ENCODE assay signal across 17 cellular contexts in the genomic region with DNA sequence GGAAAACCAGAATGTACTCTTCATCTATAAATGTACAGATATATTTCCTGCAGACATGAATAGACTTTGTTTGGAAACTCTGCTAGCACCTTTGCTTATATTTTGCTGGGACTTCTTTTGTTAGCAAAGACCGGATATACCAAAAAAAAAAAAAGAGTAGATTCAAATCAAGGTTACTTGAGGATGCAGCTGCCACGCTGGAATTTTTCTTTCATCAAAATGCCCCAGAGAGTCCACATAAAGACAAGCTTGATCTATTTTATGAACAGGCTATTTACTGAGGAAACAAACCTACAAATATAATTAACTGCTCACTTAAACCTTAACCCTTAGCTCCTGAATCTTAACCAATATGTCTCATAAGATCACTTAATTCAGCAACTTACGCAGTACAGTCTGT.
"Had no signal": no experiment of that assay in that cellular context is flagged by ENCODE, and none has a peak within 500 bp of the region (broad histone marks: within the 10 kb centered on the region; RNA-seq: fewer than 3 reads in every experiment).

No MANE protein-coding gene starts in this region.

- H3K27me3 Mint-ChIP-seq: activated CD4-positive, alpha-beta T cell treated with anti-CD3 and anti-CD28 coated beads, Interleukin-2, amount 10 ng/mL, durations not matched to agents 7 days and 5 days; activated naive CD8-positive, alpha-beta T cell; stimulated activated memory B cell treated with anti-CD40 and anti-IgM and Interleukin-4, amounts not matched to agents 10 μg/mL and 1 μg/mL and 100 μg/mL, for 72 hours had no signal

- ATAC-seq: left colon; mucosa of descending colon; psoas muscle; right lobe of liver; stimulated activated memory B cell treated with anti-CD40 and anti-IgM and Interleukin-4, amounts not matched to agents 10 μg/mL and 1 μg/mL and 100 μg/mL, for 72 hours; WTC11 had no signal

- H3K27ac Mint-ChIP-seq: activated CD4-positive, alpha-beta T cell treated with anti-CD3 and anti-CD28 coated beads, Interleukin-2, amount 10 ng/mL, durations not matched to agents 7 days and 5 days; activated naive CD8-positive, alpha-beta T cell; activated T-helper 2 cell treated with anti-CD3 and anti-CD28 coated beads, Interferon-gamma antibody, Interleukin-2, Interleukin-4, amounts not matched to agents 10 μg/mL and 5 μg/mL and 100 μg/mL, durations not matched to agents 14 hours and 24 hours and 36 hours; nephron progenitor cell; stimulated activated memory B cell treated with anti-CD40 and anti-IgM and Interleukin-4, amounts not matched to agents 10 μg/mL and 1 μg/mL and 100 μg/mL, for 72 hours; WTC11 had no signal

- H3K4me3 Mint-ChIP-seq: activated CD4-positive, alpha-beta T cell treated with anti-CD3 and anti-CD28 coated beads, Interleukin-2, amount 10 ng/mL, durations not matched to agents 7 days and 5 days; activated naive CD8-positive, alpha-beta T cell; nephron progenitor cell; stimulated activated memory B cell treated with anti-CD40 and anti-IgM and Interleukin-4, amounts not matched to agents 10 μg/mL and 1 μg/mL and 100 μg/mL, for 72 hours; WTC11 had no signal

- H3K4me3 ChIP-seq: esophagus squamous epithelium, mucosa of descending colon, psoas muscle, right lobe of liver, spleen, transverse colon had no signal

- H3K4me1 ChIP-seq: right lobe of liver had no signal

- DNase-seq: activated CD4-positive, alpha-beta T cell treated with anti-CD3 and anti-CD28 coated beads, Interleukin-2, amount 10 ng/mL, durations not matched to agents 7 days and 5 days; activated T-cell treated with anti-CD3 and anti-CD28 coated beads for 4 hours; cerebellar nuclear complex; esophagus squamous epithelium; head of caudate nucleus; left colon; mucosa of descending colon; nephron progenitor cell; psoas muscle; right lobe of liver; spleen; stimulated activated CD4-positive, alpha-beta T cell treated with anti-CD3 and anti-CD28 coated beads, Interleukin-1b, Interleukin-23, amount 100 ng/mL, for 48 hours; transverse colon had no signal

- H3K36me3 ChIP-seq: esophagus squamous epithelium, right lobe of liver, spleen, transverse colon had no signal

- H3K27me3 ChIP-seq: esophagus squamous epithelium, right lobe of liver, spleen, transverse colon had no signal

- H3K9me3 ChIP-seq: esophagus squamous epithelium, mucosa of descending colon, psoas muscle, right lobe of liver, spleen, transverse colon had no signal

- H3K36me3 Mint-ChIP-seq: stimulated activated memory B cell treated with anti-CD40 and anti-IgM and Interleukin-4, amounts not matched to agents 10 μg/mL and 1 μg/mL and 100 μg/mL, for 72 hours; WTC11 had no signal

- H3K9me3 Mint-ChIP-seq: activated CD4-positive, alpha-beta T cell treated with anti-CD3 and anti-CD28 coated beads, Interleukin-2, amount 10 ng/mL, durations not matched to agents 7 days and 5 days; activated T-helper 2 cell treated with anti-CD3 and anti-CD28 coated beads, Interferon-gamma antibody, Interleukin-2, Interleukin-4, amounts not matched to agents 10 μg/mL and 5 μg/mL and 100 μg/mL, durations not matched to agents 14 hours and 24 hours and 36 hours; nephron progenitor cell; stimulated activated memory B cell treated with anti-CD40 and anti-IgM and Interleukin-4, amounts not matched to agents 10 μg/mL and 1 μg/mL and 100 μg/mL, for 72 hours; WTC11 had no signal

- H3K27ac ChIP-seq: esophagus squamous epithelium, right lobe of liver, spleen, transverse colon had no signal
